In genomic region chr6:151698921-151699705, GRCh38 we compare ENCODE assay signal across 15 cellular contexts.
"Had no signal": no experiment of that assay in that cellular context is flagged by ENCODE, and none has a peak within 500 bp of the region (broad histone marks: within the 10 kb centered on the region; RNA-seq: fewer than 3 reads in every experiment).

No MANE protein-coding gene starts in this region.

- H3K4me3 Mint-ChIP-seq: activated naive CD4-positive, alpha-beta T cell treated with anti-CD3 and anti-CD28 coated beads, Interleukin-2, amount 50 U/mL, for 24 hours; dendritic cell treated with granulocyte-macrophage colony-stimulating factor and Interleukin-4, amounts not matched to agents 40 ng/mL and 50 ng/mL, for 4 days; neural progenitor cell had no signal

- H3K27me3 ChIP-seq: neural progenitor cell, sigmoid colon, spleen, thyroid gland had no signal

- H3K36me3 ChIP-seq: neural progenitor cell, prostate gland, sigmoid colon, spleen, thyroid gland had no signal

- H3K9me3 ChIP-seq: prostate gland, sigmoid colon, spleen, thyroid gland had no signal

- H3K9ac ChIP-seq: neural progenitor cell had no signal

- H3K27me3 Mint-ChIP-seq: activated naive CD4-positive, alpha-beta T cell treated with anti-CD3 and anti-CD28 coated beads, Interleukin-2, amount 50 U/mL, for 24 hours; stimulated activated naive B cell treated with anti-CD40 and anti-IgM and Interleukin-4, amounts not matched to agents 10 μg/mL and 1 μg/mL and 100 μg/mL, for 72 hours had no signal

- H3K9me3 Mint-ChIP-seq: activated naive CD4-positive, alpha-beta T cell treated with anti-CD3 and anti-CD28 coated beads, Interleukin-2, amount 50 U/mL, for 24 hours; dendritic cell treated with granulocyte-macrophage colony-stimulating factor and Interleukin-4, amounts not matched to agents 40 ng/mL and 50 ng/mL, for 4 days; neural progenitor cell; stimulated activated naive B cell treated with anti-CD40 and anti-IgM and Interleukin-4, amounts not matched to agents 10 μg/mL and 1 μg/mL and 100 μg/mL, for 72 hours had no signal

- H3K27ac ChIP-seq: neural progenitor cell, prostate gland, spleen had no signal

- H3K36me3 Mint-ChIP-seq: neural progenitor cell had no signal

- ATAC-seq: esophagus mucosa; stimulated activated naive B cell treated with anti-CD40 and anti-IgM and Interleukin-4, amounts not matched to agents 10 μg/mL and 1 μg/mL and 100 μg/mL, for 72 hours had no signal

- H3K4me1 ChIP-seq: neural progenitor cell, prostate gland, sigmoid colon had no signal

- DNase-seq: activated CD4-positive, alpha-beta T cell treated with anti-CD3 and anti-CD28 coated beads, Interleukin-2, amount 50 U/mL, for 48 hours; activated gamma-delta T cell; effector CD8-positive, alpha-beta T cell; hippocampal formation; sigmoid colon; spleen; stimulated activated naive B cell treated with anti-CD40 and anti-IgM and Interleukin-4, amounts not matched to agents 10 μg/mL and 1 μg/mL and 100 μg/mL, for 72 hours; SW 1271; T-helper 2 cell; thyroid gland had no signal

- H2AFZ ChIP-seq: neural progenitor cell had no signal

- H3K27ac Mint-ChIP-seq: activated naive CD4-positive, alpha-beta T cell treated with anti-CD3 and anti-CD28 coated beads, Interleukin-2, amount 50 U/mL, for 24 hours; dendritic cell treated with granulocyte-macrophage colony-stimulating factor and Interleukin-4, amounts not matched to agents 40 ng/mL and 50 ng/mL, for 4 days; neural progenitor cell; stimulated activated naive B cell treated with anti-CD40 and anti-IgM and Interleukin-4, amounts not matched to agents 10 μg/mL and 1 μg/mL and 100 μg/mL, for 72 hours had no signal

- H3K4me1 Mint-ChIP-seq: neural progenitor cell had no signal

- H3K4me2 ChIP-seq: neural progenitor cell had no signal

- H3K4me3 ChIP-seq: neural progenitor cell, prostate gland, sigmoid colon, spleen, thyroid gland had no signal
